8 cellular contexts compared by ENCODE assay signal in genomic region chr2:17878222-17879136, GRCh38. TPM values are rescaled to one million over a fixed set of nuclear protein-coding genes. Genes with fewer than 3 reads are reported as not detected.
DNase-seq lines count a peak whose midpoint lies in the region; ATAC-seq, FAIRE-seq and TF ChIP-seq lines count a peak whose summit lies in the region.

TSS of gene KCNS3 (plus strand) at chr2:17878667. CDS start at chr2:17931009, 52,342 bp downstream.

- peak within 1 kb of the TSS; percentile 65 for H3K4me3 ChIP-seq in RWPE2 (ENCODE audit: severe bottlenecking)
- H3K4me3 ChIP-seq in tibial artery = peak within 1 kb of the TSS; percentile 60 to 94

- DNase-seq in D721Med (ENCODE audit: insufficient read length, low spot score) (peak; percentile 47), RWPE2 (ENCODE audit: low spot score) (peak; percentile 47), ecto neural progenitor cell (ENCODE audit: low spot score) (peak; percentile 76), lung microvascular endothelial cell (ENCODE audit: low read depth in 2 of 2) (peak; percentile 30 to 31), tibial artery (peak; percentile 34 to 68), NCI-H1092 (lab: John Stamatoyannopoulos, UW) (no peak)

- no peaks in the 10 kb centered on the region for H3K4me1 ChIP-seq in RWPE2 (ENCODE audit: insufficient read depth, poor library complexity, severe bottlenecking)
- H3K4me1 ChIP-seq in tibial artery = peaks cover 0 to 18% (median 10%) of the 10 kb centered on the region in 4 donors

- no peak for TF ChIP-seq CTCF in D721Med (IDR thresholded peaks at IDR 0.05; ENCODE audit: insufficient read depth, missing control alignments)
- TF ChIP-seq CTCF in RWPE2 (IDR thresholded peaks at IDR 0.05; ENCODE audit: poor library complexity, severe bottlenecking) = no peak
- no peak for TF ChIP-seq CTCF in tibial artery (IDR thresholded peaks at IDR 0.05)

- H3K27ac ChIP-seq in RWPE2 (ENCODE audit: poor library complexity, severe bottlenecking) (no peak within 1 kb of the TSS), tibial artery (peak within 1 kb of the TSS; percentile 67 to 77)

- H3K9me3 ChIP-seq in RWPE2 (ENCODE audit: severe bottlenecking) (no peaks in the 10 kb centered on the region), tibial artery (no peaks in the 10 kb centered on the region)

- ATAC-seq in GM19395 (IDR thresholded peaks at IDR 0.05; ENCODE audit: unreplicated experiment) (peak; percentile 78), HG03354 (IDR thresholded peaks at IDR 0.05; ENCODE audit: poor library complexity, severe bottlenecking, unreplicated experiment) (peak; percentile 72), RWPE2 (ENCODE audit: low read depth) (peak; percentile 76)

- no peak for FAIRE-seq in D721Med (lab: Jason Lieb, UNC)

- H3K27me3 ChIP-seq in RWPE2 (ENCODE audit: insufficient read depth, poor library complexity, severe bottlenecking) = peaks cover 21% of the 10 kb centered on the region
- H3K27me3 ChIP-seq in tibial artery = no peaks in the 10 kb centered on the region

- H3K36me3 ChIP-seq in RWPE2 (ENCODE audit: low read depth) (no peaks in the 10 kb centered on the region), tibial artery (no peaks in the 10 kb centered on the region)

- intact Hi-C loops in tibial artery (cut with DNase I; ENCODE audit: low total_unique reads) = no loop called here

RNA-seq across cellular contexts. Expression of gene KCNS3, which starts in this region (rescaled TPM):
- total RNA-seq in lung microvascular endothelial cell = 0.20 and 0.65 TPM in 2 replicates

Comparison
In these comparisons a context has a peak if more than half of its experiments do, and no peak if none do; other contexts are left out.
1. Peak in DNase-seq in lung microvascular endothelial cell; RNA of the gene not detected or under 1 TPM.